In genomic region chr5:5340206-5340729, GRCh38 we compare ENCODE assay signal across 9 cellular contexts.
DNase-seq lines count a peak whose midpoint lies in the region; ATAC-seq and TF ChIP-seq lines count a peak whose summit lies in the region.
"Had no signal": no experiment of that assay in that cellular context is flagged by ENCODE, and none has a peak within 500 bp of the region (broad histone marks: within the 10 kb centered on the region; RNA-seq: fewer than 3 reads in every experiment).

No MANE protein-coding gene starts in this region.

- TF ChIP-seq POLR2A in vagina (IDR thresholded peaks at IDR 0.05): no peak

- no peaks in the 10 kb centered on the region for H3K36me3 ChIP-seq in colonic mucosa
- H3K36me3 ChIP-seq in lower lobe of right lung: no peaks in the 10 kb centered on the region
- no peaks in the 10 kb centered on the region for H3K36me3 ChIP-seq in vagina

- H3K27ac Mint-ChIP-seq in stimulated activated memory B cell treated with anti-CD40 and anti-IgM and Interleukin-4, amounts not matched to agents 10 μg/mL and 1 μg/mL and 100 μg/mL, for 72 hours: no peak overlapping the region
- H3K27ac Mint-ChIP-seq in T-helper 17 cell: no peak overlapping the region
- H3K27ac Mint-ChIP-seq: CD4-positive, CD25-positive, alpha-beta regulatory T cell had no signal

- peaks cover 2% of the 10 kb centered on the region for H3K9me3 Mint-ChIP-seq in stimulated activated memory B cell treated with anti-CD40 and anti-IgM and Interleukin-4, amounts not matched to agents 10 μg/mL and 1 μg/mL and 100 μg/mL, for 72 hours

- H3K4me1 ChIP-seq in colonic mucosa: no peaks in the 10 kb centered on the region
- peaks cover 11% of the 10 kb centered on the region for H3K4me1 ChIP-seq in lower lobe of right lung
- peaks cover 12% of the 10 kb centered on the region for H3K4me1 ChIP-seq in vagina

- peaks cover 11% of the 10 kb centered on the region for H3K27me3 Mint-ChIP-seq in stimulated activated memory B cell treated with anti-CD40 and anti-IgM and Interleukin-4, amounts not matched to agents 10 μg/mL and 1 μg/mL and 100 μg/mL, for 72 hours
- H3K27me3 Mint-ChIP-seq in T-helper 17 cell: peaks cover 13% of the 10 kb centered on the region
- H3K27me3 Mint-ChIP-seq: CD4-positive, CD25-positive, alpha-beta regulatory T cell had no signal

- no peaks in the 10 kb centered on the region for H3K9me3 ChIP-seq in colonic mucosa
- H3K9me3 ChIP-seq in lower lobe of right lung: no peaks in the 10 kb centered on the region
- H3K9me3 ChIP-seq in vagina: no peaks in the 10 kb centered on the region
- H3K9me3 ChIP-seq in T-helper 17 cell (ENCODE audit: control insufficient read depth, low read length, poor library complexity, severe bottlenecking): no peaks in the 10 kb centered on the region

- H3K27ac ChIP-seq in colonic mucosa (no peak overlapping the region), lower lobe of right lung (no peak overlapping the region), vagina (peak overlapping the region; percentile 69)

- DNase-seq in SIG-M5 treated with dmso at 0.1 percent for 504 hours (lab: John Stamatoyannopoulos, UW; ENCODE audit: unreplicated experiment): peak; percentile 2
- no peak for DNase-seq in SIG-M5 (lab: John Stamatoyannopoulos, UW)
- peak; percentile 35 for DNase-seq in colonic mucosa
- DNase-seq in lower lobe of right lung: no peak
- peak in 1 of 2 donors; percentile 94 for DNase-seq in vagina (ENCODE audit: extremely low spot score in 2 of 2)
- no peak for DNase-seq in T-helper 17 cell
- DNase-seq: CD4-positive, CD25-positive, alpha-beta regulatory T cell had no signal

- no peaks in the 10 kb centered on the region for H3K4me1 Mint-ChIP-seq in stimulated activated memory B cell treated with anti-CD40 and anti-IgM and Interleukin-4, amounts not matched to agents 10 μg/mL and 1 μg/mL and 100 μg/mL, for 72 hours
- H3K4me1 Mint-ChIP-seq in T-helper 17 cell: no peaks in the 10 kb centered on the region
- H3K4me1 Mint-ChIP-seq: CD4-positive, CD25-positive, alpha-beta regulatory T cell had no signal

- ATAC-seq in lower lobe of right lung (peak; percentile 65 to 67), HG02852 (IDR thresholded peaks at IDR 0.05; ENCODE audit: unreplicated experiment) (no peak), T-helper 17 cell (no peak)
- ATAC-seq in stimulated activated memory B cell treated with anti-CD40 and anti-IgM and Interleukin-4, amounts not matched to agents 10 μg/mL and 1 μg/mL and 100 μg/mL, for 72 hours: no peak

- H3K27me3 ChIP-seq in colonic mucosa (no peaks in the 10 kb centered on the region), lower lobe of right lung (ENCODE audit: low read depth) (no peaks in the 10 kb centered on the region), vagina (no peaks in the 10 kb centered on the region)

- TF ChIP-seq CTCF in colonic mucosa (IDR thresholded peaks at IDR 0.05): no peak
- peak; percentile 37 for TF ChIP-seq CTCF in lower lobe of right lung (IDR thresholded peaks at IDR 0.05)
- TF ChIP-seq CTCF in vagina (IDR thresholded peaks at IDR 0.05): peak in 1 of 3 experiments; percentile 26

- no peaks in the 10 kb centered on the region for H3K36me3 Mint-ChIP-seq in stimulated activated memory B cell treated with anti-CD40 and anti-IgM and Interleukin-4, amounts not matched to agents 10 μg/mL and 1 μg/mL and 100 μg/mL, for 72 hours
- peaks cover 5% of the 10 kb centered on the region for H3K36me3 Mint-ChIP-seq in T-helper 17 cell (ENCODE audit: low read depth)
- H3K36me3 Mint-ChIP-seq: CD4-positive, CD25-positive, alpha-beta regulatory T cell had no signal

- H3K4me3 Mint-ChIP-seq in stimulated activated memory B cell treated with anti-CD40 and anti-IgM and Interleukin-4, amounts not matched to agents 10 μg/mL and 1 μg/mL and 100 μg/mL, for 72 hours: no peak overlapping the region
- H3K4me3 Mint-ChIP-seq in T-helper 17 cell: no peak overlapping the region
- H3K4me3 Mint-ChIP-seq: CD4-positive, CD25-positive, alpha-beta regulatory T cell had no signal

- H3K9ac ChIP-seq in colonic mucosa (ENCODE audit: low read depth in 2 of 2, low read length in 2 of 2): no peak overlapping the region

- H3K4me3 ChIP-seq in colonic mucosa: no peak overlapping the region
- H3K4me3 ChIP-seq in lower lobe of right lung: no peak overlapping the region
- H3K4me3 ChIP-seq in vagina: no peak overlapping the region

- intact Hi-C loops in colonic mucosa (cut with DNase I): no loop called here
- intact Hi-C loops in lower lobe of right lung (cut with DNase I): no loop called here
- intact Hi-C loops in vagina (cut with DNase I): no loop called here

Comparison
In these comparisons a context has a peak if more than half of its experiments do, and no peak if none do; other contexts are left out.
1. DNase-seq: peak in SIG-M5 treated with dmso at 0.1 percent for 504 hours (single experiment) and colonic mucosa (single experiment); none in SIG-M5 (single experiment), lower lobe of right lung (single experiment) and T-helper 17 cell (0 of 3).
2. ATAC-seq: peak in lower lobe of right lung (2 of 2); none in stimulated activated memory B cell treated with anti-CD40 and anti-IgM and Interleukin-4, amounts not matched to agents 10 μg/mL and 1 μg/mL and 100 μg/mL, for 72 hours (single experiment), HG02852 (single experiment) and T-helper 17 cell (single experiment).